In genomic region chr17:47432240-47432639, GRCh38 we compare ENCODE assay signal across 1 cellular context.
TF ChIP-seq lines count a peak whose summit lies in the region.

No MANE protein-coding gene starts in this region.

TF ChIP-seq in HEK293, 187 proteins besides CTCF, POLR2A, EP300 and RAD21 (continued from another document):
- TF ChIP-seq REST (tag by site-specific recombination; IDR thresholded peaks at IDR 0.05) (peak; percentile 72), ZNF639 (tag by site-specific recombination; IDR thresholded peaks at IDR 0.05) (0 out of 2 replicates have a peak, but pooled peaks have one; percentile 35), ZXDB (tag by site-specific recombination; IDR thresholded peaks at IDR 0.05) (peak; percentile 71; the same call in 1 of the 2 replicates), GLI2 (tag by site-specific recombination; IDR thresholded peaks at IDR 0.05; ENCODE audit: borderline replicate concordance, low read depth) (peak; percentile 55; the same call in 1 of the 2 replicates)
